1 cellular context compared by ENCODE assay signal in the genomic region with DNA sequence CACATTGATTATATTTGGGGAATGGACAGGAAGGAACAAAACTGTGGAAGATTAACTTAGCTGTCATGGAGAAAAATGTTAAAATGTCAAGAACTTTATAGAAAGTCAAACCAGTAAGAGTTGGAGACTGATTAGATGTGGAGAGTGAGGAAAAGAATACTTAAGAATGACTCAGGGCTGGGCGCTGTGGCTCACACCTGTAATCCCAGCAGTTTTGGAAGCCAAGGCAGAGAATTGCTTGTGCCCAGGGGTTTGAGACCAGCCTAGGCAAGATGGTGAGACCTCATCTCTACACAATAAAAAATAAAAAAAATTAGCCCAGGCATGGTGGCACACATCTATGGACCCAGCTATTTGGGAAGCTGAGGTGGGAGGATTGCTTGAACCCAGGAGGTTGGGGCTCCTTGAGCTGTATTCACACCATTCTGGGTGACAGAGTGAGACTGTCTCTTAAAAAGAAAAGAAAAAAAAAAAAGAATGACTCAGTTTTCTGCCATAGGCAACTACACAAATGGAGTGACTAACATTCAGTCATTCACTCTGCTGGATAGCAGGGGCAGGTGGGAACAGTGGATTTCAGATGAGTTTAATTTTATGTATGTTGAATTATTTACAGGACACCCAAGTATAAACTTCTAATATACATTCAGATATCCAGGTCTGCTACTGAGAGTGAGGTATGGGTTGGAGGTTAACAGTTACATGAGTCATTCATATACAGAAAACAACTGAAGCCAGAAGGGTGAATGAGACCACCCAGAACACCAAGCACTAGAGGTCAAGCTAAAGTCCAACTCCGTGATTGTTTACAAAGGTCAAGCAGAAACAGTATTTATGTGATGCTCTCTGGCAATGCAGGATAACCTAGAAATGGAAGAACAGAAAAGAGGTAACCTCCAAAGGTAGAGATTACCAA.
TF ChIP-seq lines count a peak whose summit lies in the region.

No MANE protein-coding gene starts in this region.

TF ChIP-seq in SK-N-SH, 30 proteins besides CTCF, POLR2A, EP300 and RAD21:
- TF ChIP-seq, protein P1, sequence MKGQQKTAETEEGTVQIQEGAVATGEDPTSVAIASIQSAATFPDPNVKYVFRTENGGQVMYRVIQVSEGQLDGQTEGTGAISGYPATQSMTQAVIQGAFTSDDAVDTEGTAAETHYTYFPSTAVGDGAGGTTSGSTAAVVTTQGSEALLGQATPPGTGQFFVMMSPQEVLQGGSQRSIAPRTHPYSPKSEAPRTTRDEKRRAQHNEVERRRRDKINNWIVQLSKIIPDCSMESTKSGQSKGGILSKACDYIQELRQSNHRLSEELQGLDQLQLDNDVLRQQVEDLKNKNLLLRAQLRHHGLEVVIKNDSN (IDR thresholded peaks at IDR 0.05; ENCODE audit: borderline replicate concordance, low read depth), result no peak
- TF ChIP-seq NRF1 (IDR thresholded peaks at IDR 0.05; ENCODE audit: low read depth, low read length) (no peak), ELF1 (IDR thresholded peaks at IDR 0.05) (no peak)
TF ChIP-seq in SK-N-SH: peak in this region for 0.
